11 cellular contexts compared by ENCODE assay signal in the genomic region with DNA sequence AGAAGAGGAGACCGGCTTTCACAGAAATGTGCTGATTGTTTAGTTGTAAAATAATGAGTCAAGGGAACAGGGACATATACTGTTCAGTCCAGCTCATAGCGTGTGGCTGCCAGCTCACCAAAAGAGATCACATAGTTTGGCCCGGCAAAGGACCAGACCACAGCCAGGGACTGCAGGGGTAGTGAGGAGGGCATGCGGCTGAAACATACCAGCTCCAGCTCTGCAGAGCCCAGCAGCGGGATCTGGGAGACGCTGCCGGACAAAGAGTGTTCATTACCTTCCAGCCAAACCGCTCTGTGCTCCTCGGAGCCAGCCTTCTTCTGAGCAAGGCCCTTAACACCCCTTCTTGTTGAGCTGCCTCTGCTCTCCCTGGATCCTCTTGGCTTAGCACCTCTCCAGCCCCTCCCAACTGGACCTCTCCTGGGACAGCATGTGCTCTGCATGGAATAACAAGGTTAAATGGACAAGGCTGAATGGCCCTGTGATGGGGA.
DNase-seq lines count a peak whose midpoint lies in the region; TF ChIP-seq lines count a peak whose summit lies in the region.
"Had no signal": no experiment of that assay in that cellular context is flagged by ENCODE, and none has a peak within 500 bp of the region (broad histone marks: within the 10 kb centered on the region; RNA-seq: fewer than 3 reads in every experiment).

No MANE protein-coding gene starts in this region.

- DNase-seq in AG08396 (ENCODE audit: low spot score) (peak; percentile 68), RPMI7951 (ENCODE audit: low read depth) (peak; percentile 88), fibroblast of pulmonary artery (ENCODE audit: low read depth) (peak; percentile 16), posterior vena cava (ENCODE audit: low spot score) (peak; percentile 86), DMS153 treated with DMSO at 0.1 percent for 48 hours (lab: John Stamatoyannopoulos, UW; ENCODE audit: unreplicated experiment) (no peak), NCI-H82 (lab: John Stamatoyannopoulos, UW) (no peak), NCI-H2081 (lab: John Stamatoyannopoulos, UW) (no peak)
- no peak for DNase-seq in activated effector memory CD4-positive, alpha-beta T cell treated with Interleukin-2 at 50 U/mL for 16 hours
- DNase-seq: NCI-H187 treated with DMSO at 0.1 percent for 48 hours; stimulated activated naive CD4-positive, alpha-beta T cell treated with Interleukin-2 at 50 U/mL for 16 hours; WERI-Rb-1 had no signal

- intact Hi-C loops in posterior vena cava (cut with DNase I) = no loop called here

- H3K4me3 ChIP-seq in fibroblast of pulmonary artery (replicated peaks; ENCODE audit: low read depth, low read length) = no peak overlapping the region

- TF ChIP-seq CTCF in fibroblast of pulmonary artery (IDR thresholded peaks at IDR 0.05; ENCODE audit: low read length, missing control alignments) = no peak

Comparison
In these comparisons a context has a peak if more than half of its experiments do, and no peak if none do; other contexts are left out.
1. DNase-seq: peak in AG08396 (single experiment), RPMI7951 (single experiment), fibroblast of pulmonary artery (single experiment) and posterior vena cava (single experiment); none in DMS153 treated with DMSO at 0.1 percent for 48 hours (single experiment), NCI-H82 (single experiment), activated effector memory CD4-positive, alpha-beta T cell treated with Interleukin-2 at 50 U/mL for 16 hours (single experiment) and NCI-H2081 (0 of 2).